14 cellular contexts compared by ENCODE assay signal in genomic region chr4:17781831-17782287, GRCh38. TPM values are rescaled to one million over a fixed set of nuclear protein-coding genes. Genes with fewer than 3 reads are reported as not detected.
DNase-seq lines count a peak whose midpoint lies in the region; ATAC-seq, FAIRE-seq and TF ChIP-seq lines count a peak whose summit lies in the region.
"Had no signal": no experiment of that assay in that cellular context is flagged by ENCODE, and none has a peak within 500 bp of the region (broad histone marks: within the 10 kb centered on the region; RNA-seq: fewer than 3 reads in every experiment).

No MANE protein-coding gene starts in this region.

- H3K4me1 Mint-ChIP-seq in immature natural killer cell = peaks cover 18 to 22% of the 10 kb centered on the region in 2 donors
- peaks cover 35% of the 10 kb centered on the region for H3K4me1 Mint-ChIP-seq in stimulated activated naive CD8-positive, alpha-beta T cell treated with anti-CD3 and anti-CD28 coated beads, Interleukin-15, amount 100 ng/mL, for 72 hours
- H3K4me1 Mint-ChIP-seq: central memory CD8-positive, alpha-beta T cell had no signal

- peak; percentile 31 for DNase-seq in NCI-H2227 (lab: John Stamatoyannopoulos, UW; ENCODE audit: unreplicated experiment)
- no peak for DNase-seq in NCI-H2227 treated with DMSO at 0.1 percent for 48 hours (lab: John Stamatoyannopoulos, UW)
- DNase-seq in GM12878 (ENCODE audit: low read depth, low spot score) = no peak
- DNase-seq in immature natural killer cell = no peak
- DNase-seq in stimulated activated naive CD8-positive, alpha-beta T cell treated with anti-CD3 and anti-CD28 coated beads, Interleukin-15, amount 100 ng/mL, for 72 hours = no peak
- DNase-seq in NCI-H1092 treated with DMSO at 0.1 percent for 48 hours (lab: John Stamatoyannopoulos, UW) = no peak
- DNase-seq in Kasumi-1 (lab: John Stamatoyannopoulos, UW) = no peak
- DNase-seq: activated B cell treated with CpG ODN at 0.5 μM for 24 hours, NCI-H187 treated with DMSO at 0.1 percent for 48 hours had no signal

- peaks cover 0 to 3% of the 10 kb centered on the region in 2 experiments; a peak in 3 of 4 replicates for H3K27me3 ChIP-seq in GM12878 (replicated peaks in 1 of 2; ENCODE audit: control insufficient read depth in 2 of 2, insufficient read depth in 2 of 2, low read length in 1 of 2)

- 68% methylated on average over 16 of the region's 27 CpGs for WGBS in GM12878 (ENCODE audit: insufficient coverage, insufficient replicate concordance, low lambda C conversion rate, missing lambda C conversion rate)

- no TSS peak for BruUV-seq in GM12878 (replicated peaks; lab: Mats Ljungman, UMichigan)

- H3K36me3 ChIP-seq in GM12878 (ENCODE audit: control insufficient read depth in 2 of 2, insufficient read depth in 2 of 2, low read length in 1 of 2) = no peaks in the 10 kb centered on the region
- H3K36me3 ChIP-seq: neutrophil had no signal

- TF ChIP-seq EP300 in GM12878 (IDR thresholded peaks at IDR 0.05; ENCODE audit: borderline replicate concordance in 1 of 2, control insufficient read depth in 1 of 2, low read depth in 2 of 2, low read length in 2 of 2) = no peak

- SMC1A ChIA-PET in GM12878 (lab: Charles Lee; ENCODE audit: uncharacterized antibody, unreplicated experiment) = interaction anchor here (0.5 kb wide), 1 partner anchor 230 kb away, joined by 3 read pairs; no protein-coding TSS in a partner anchor

- RAD21 ChIA-PET in GM12878 (lab: Charles Lee; ENCODE audit: unreplicated experiment) = no interaction called here

- H3K9ac ChIP-seq in GM12878 (ENCODE audit: control insufficient read depth, insufficient read depth, low read length) = no peak overlapping the region

- H3K9me3 ChIP-seq in GM12878 (replicated peaks; ENCODE audit: control insufficient read depth, insufficient read depth, low read length) = no peaks in the 10 kb centered on the region
- H3K9me3 ChIP-seq: neutrophil had no signal

- peak overlapping the region; percentile 62; the same call in 1 of the 2 replicates for H3K4me2 ChIP-seq in GM12878 (ENCODE audit: control insufficient read depth, insufficient read depth)

- no peak overlapping the region for H3K4me3 ChIP-seq in GM12878

- intact Hi-C loops in GM12878 (cut with micrococcal nuclease; ENCODE audit: unreplicated experiment) = no loop called here

- no peak for TF ChIP-seq CTCF in GM12878 (IDR thresholded peaks at IDR 0.05 in 2 of 3, conservative IDR thresholded peaks at IDR 0.05 in 1 of 3; ENCODE audit: control insufficient read depth in 2 of 3, extremely low read depth in 1 of 3, insufficient read depth in 1 of 3, low read depth in 3 of 3, low read length in 3 of 3)

- H3K36me3 Mint-ChIP-seq in immature natural killer cell = peaks cover 0 to 6% (median 0%) of the 10 kb centered on the region in 3 donors

- H4K20me1 ChIP-seq in GM12878 (ENCODE audit: control insufficient read depth, insufficient read depth) = no peaks in the 10 kb centered on the region

- TF ChIP-seq RAD21 in GM12878 (IDR thresholded peaks at IDR 0.05; ENCODE audit: insufficient read depth, low read depth, low read length) = no peak

- H3K27me3 Mint-ChIP-seq in immature natural killer cell (ENCODE audit: low read depth in 3 of 3) = peaks cover 7 to 21% (median 10%) of the 10 kb centered on the region in 3 donors
- H3K27me3 Mint-ChIP-seq in stimulated activated naive CD8-positive, alpha-beta T cell treated with anti-CD3 and anti-CD28 coated beads, Interleukin-15, amount 100 ng/mL, for 72 hours = peaks cover 49% of the 10 kb centered on the region

- no peak overlapping the region for H3K27ac Mint-ChIP-seq in immature natural killer cell
- no peak overlapping the region for H3K27ac Mint-ChIP-seq in stimulated activated naive CD8-positive, alpha-beta T cell treated with anti-CD3 and anti-CD28 coated beads, Interleukin-15, amount 100 ng/mL, for 72 hours
- H3K27ac Mint-ChIP-seq: activated B cell treated with CpG ODN at 0.5 μM for 24 hours had no signal

- no peaks in the 10 kb centered on the region for H3K9me3 Mint-ChIP-seq in immature natural killer cell
- H3K9me3 Mint-ChIP-seq in stimulated activated naive CD8-positive, alpha-beta T cell treated with anti-CD3 and anti-CD28 coated beads, Interleukin-15, amount 100 ng/mL, for 72 hours = no peaks in the 10 kb centered on the region
- H3K9me3 Mint-ChIP-seq: activated B cell treated with CpG ODN at 0.5 μM for 24 hours; central memory CD8-positive, alpha-beta T cell had no signal

- no peaks in the 10 kb centered on the region for H3K79me2 ChIP-seq in GM12878 (ENCODE audit: control insufficient read depth, insufficient read depth, low read length)

- CTCF ChIA-PET in GM12878 (lab: Yijun Ruan, JAX) = no interaction called here

- H3K4me3 Mint-ChIP-seq in immature natural killer cell = peak overlapping the region; percentile 8 to 48 (median 18)
- peak overlapping the region; percentile 17 to 82 for H3K4me3 Mint-ChIP-seq in stimulated activated naive CD8-positive, alpha-beta T cell treated with anti-CD3 and anti-CD28 coated beads, Interleukin-15, amount 100 ng/mL, for 72 hours
- H3K4me3 Mint-ChIP-seq: activated B cell treated with CpG ODN at 0.5 μM for 24 hours; central memory CD8-positive, alpha-beta T cell had no signal

- no peak overlapping the region for H3K27ac ChIP-seq in GM12878 (ENCODE audit: control insufficient read depth, insufficient read depth)
- H3K27ac ChIP-seq: neutrophil had no signal

- H3K4me1 ChIP-seq in GM12878 (ENCODE audit: control insufficient read depth, insufficient read depth, low read length) = no peaks in the 10 kb centered on the region

- no peak for TF ChIP-seq POLR2A in GM12878 (IDR thresholded peaks at IDR 0.05; ENCODE audit: low read depth, low read length)

- POLR2A ChIA-PET in GM12878 (lab: Charles Lee) = no interaction called here

- no peak for FAIRE-seq in GM12878 (lab: Jason Lieb, UNC)
- FAIRE-seq: A204.1 had no signal

- in situ Hi-C loops in GM12878 (cut with MboI) = no loop called here

- no peak for ATAC-seq in GM12878
- ATAC-seq in stimulated activated naive CD8-positive, alpha-beta T cell treated with anti-CD3 and anti-CD28 coated beads, Interleukin-15, amount 100 ng/mL, for 72 hours = peak; percentile 53
- ATAC-seq in GM21447 (IDR thresholded peaks at IDR 0.05; ENCODE audit: unreplicated experiment) = no peak

- H2AFZ ChIP-seq in GM12878 (ENCODE audit: control insufficient read depth, low read depth, low read length) = no peak overlapping the region

RNA-seq across cellular contexts. Expression of gene FAM184B, which starts 0.4 kb away (rescaled TPM):
- total RNA-seq in GM12878 (2013; cell fraction: nucleolus; rRNA removed) = 0.07 TPM in 1 of 2 replicates, not detected in the other
- under 0.01 TPM in 1 of 2 replicates, not detected in the other for total RNA-seq in GM12878 (2014; rRNA removed)
- not detected in 2 replicates for total RNA-seq in GM12878 (2014; rRNA removed; fragmentation: Illumina TruSeq; extraction: Trizol)
- not detected in 2 replicates for total RNA-seq in GM12878 (2021)
- not detected for polyA plus RNA-seq in GM12878 (2011; ENCODE audit: low read depth)
- polyA plus RNA-seq in GM12878 (2011; rRNA removed) = not detected in 2 replicates
- not detected in 2 replicates for polyA plus RNA-seq in GM12878 (2011; cell fraction: cytosol; rRNA removed)
- not detected in 2 replicates for polyA plus RNA-seq in GM12878 (2011; cell fraction: nucleus; rRNA removed)
- polyA plus RNA-seq in GM12878 (2012) = 0.04 TPM in 2 replicates
- not detected in 2 replicates for polyA plus RNA-seq in GM12878 (2014; fragmentation: Illumina TruSeq; extraction: Trizol)
- polyA plus RNA-seq in GM12878 (2014; fragmentation: Nextera tagmentation; extraction: Ambion mirVana) = not detected
- not detected in 2 replicates for polyA plus RNA-seq in GM12878 (2014; rRNA removed)
- not detected for polyA plus RNA-seq in GM12878 (2016; fragmentation: Nextera tagmentation; extraction: Ambion mirVana)
- not detected in 2 replicates for polyA minus RNA-seq in GM12878 (2011; rRNA and poly(A)+ RNA removed)
- polyA minus RNA-seq in GM12878 (2011; cell fraction: cytosol; rRNA and poly(A)+ RNA removed) = not detected in 2 replicates
- polyA minus RNA-seq in GM12878 (2011; cell fraction: nucleus; rRNA and poly(A)+ RNA removed) = not detected in 2 replicates
- polyA plus RNA-seq in immature natural killer cell = not detected
- total RNA-seq: subcutaneous adipose tissue had no signal

RNA-seq across cellular contexts. Expression of gene DCAF16, which starts 28.7 kb away (rescaled TPM):
- total RNA-seq in GM12878 (2013; cell fraction: nucleolus; rRNA removed) = 79.1 and 82.2 TPM in 2 replicates
- total RNA-seq in GM12878 (2014; rRNA removed) = 29.9 and 34.9 TPM in 2 replicates
- 29.2 and 30.7 TPM in 2 replicates for total RNA-seq in GM12878 (2014; rRNA removed; fragmentation: Illumina TruSeq; extraction: Trizol)
- total RNA-seq in GM12878 (2021) = 30.1 and 38.1 TPM in 2 replicates
- 16.6 TPM for polyA plus RNA-seq in GM12878 (2011; ENCODE audit: low read depth)
- polyA plus RNA-seq in GM12878 (2011; rRNA removed) = 48.6 and 57.9 TPM in 2 replicates
- polyA plus RNA-seq in GM12878 (2011; cell fraction: cytosol; rRNA removed) = 30.7 and 32.8 TPM in 2 replicates
- polyA plus RNA-seq in GM12878 (2011; cell fraction: nucleus; rRNA removed) = 28.3 and 34.6 TPM in 2 replicates
- 14.9 and 20.1 TPM in 2 replicates for polyA plus RNA-seq in GM12878 (2012)
- 25.3 and 26.2 TPM in 2 replicates for polyA plus RNA-seq in GM12878 (2014; fragmentation: Illumina TruSeq; extraction: Trizol)
- 1 to 10 TPM; 5.8 to 6.1 TPM for polyA plus RNA-seq in GM12878 (2014; fragmentation: Nextera tagmentation; extraction: Ambion mirVana)
- 22.9 and 26.7 TPM in 2 replicates for polyA plus RNA-seq in GM12878 (2014; rRNA removed)
- 10 to 100 TPM; 16.6 TPM for polyA plus RNA-seq in GM12878 (2016; fragmentation: Nextera tagmentation; extraction: Ambion mirVana)
- 32.6 and 34.9 TPM in 2 replicates for polyA minus RNA-seq in GM12878 (2011; rRNA and poly(A)+ RNA removed)
- polyA minus RNA-seq in GM12878 (2011; cell fraction: cytosol; rRNA and poly(A)+ RNA removed) = 19.2 and 27.1 TPM in 2 replicates
- polyA minus RNA-seq in GM12878 (2011; cell fraction: nucleus; rRNA and poly(A)+ RNA removed) = 27.8 and 36.6 TPM in 2 replicates
- 10 to 100 TPM in 2 of 3 donors, 1 to 10 TPM in 1; 7.8 to 18.5 (median 11.8) TPM for polyA plus RNA-seq in immature natural killer cell

RNA-seq across cellular contexts. Expression of gene NCAPG, which starts 28.9 kb away (rescaled TPM):
- 74.5 and 88.2 TPM in 2 replicates for total RNA-seq in GM12878 (2013; cell fraction: nucleolus; rRNA removed)
- total RNA-seq in GM12878 (2014; rRNA removed) (54.0 and 59.5 TPM in 2 replicates), GM12878 (2014; rRNA removed; fragmentation: Illumina TruSeq; extraction: Trizol) (59.7 and 65.1 TPM in 2 replicates), GM12878 (2021) (46.1 and 53.3 TPM in 2 replicates)
- 12.6 TPM for polyA plus RNA-seq in GM12878 (2011; ENCODE audit: low read depth)
- polyA plus RNA-seq in GM12878 (2011; rRNA removed) (71.7 and 125 TPM in 2 replicates), GM12878 (2014; fragmentation: Illumina TruSeq; extraction: Trizol) (52.3 and 61.2 TPM in 2 replicates), GM12878 (2014; fragmentation: Nextera tagmentation; extraction: Ambion mirVana) (10 to 100 TPM; 17.3 to 22.9 TPM), GM12878 (2014; rRNA removed) (29.3 and 36.3 TPM in 2 replicates), GM12878 (2016; fragmentation: Nextera tagmentation; extraction: Ambion mirVana) (10 to 100 TPM; 83.0 to 93.9 TPM), immature natural killer cell (1 to 10 TPM in 1 of 3 donors, under 1 TPM in 1, not detected in 1; 0.54 to 1.5 TPM)
- 18.8 and 19.6 TPM in 2 replicates for polyA plus RNA-seq in GM12878 (2011; cell fraction: cytosol; rRNA removed)
- polyA plus RNA-seq in GM12878 (2011; cell fraction: nucleus; rRNA removed) = 72.9 and 79.4 TPM in 2 replicates
- polyA plus RNA-seq in GM12878 (2012) = 20.4 and 26.2 TPM in 2 replicates
- polyA minus RNA-seq in GM12878 (2011; rRNA and poly(A)+ RNA removed) = 31.3 and 50.0 TPM in 2 replicates
- polyA minus RNA-seq in GM12878 (2011; cell fraction: cytosol; rRNA and poly(A)+ RNA removed) = 12.6 and 22.8 TPM in 2 replicates
- polyA minus RNA-seq in GM12878 (2011; cell fraction: nucleus; rRNA and poly(A)+ RNA removed) = 41.0 and 59.8 TPM in 2 replicates

Comparison
In these comparisons a context has a peak if more than half of its experiments do, and no peak if none do; other contexts are left out.
1. RNA of gene NCAPG, which starts 28.9 kb away (polyA plus RNA-seq): 12.6 to 125 TPM in GM12878; 0.54 to 1.5 TPM in immature natural killer cell; every median in the first group is over 4 times any median in the second.